Comparison of ENCODE assay signal across 28 cellular contexts in the genomic region with DNA sequence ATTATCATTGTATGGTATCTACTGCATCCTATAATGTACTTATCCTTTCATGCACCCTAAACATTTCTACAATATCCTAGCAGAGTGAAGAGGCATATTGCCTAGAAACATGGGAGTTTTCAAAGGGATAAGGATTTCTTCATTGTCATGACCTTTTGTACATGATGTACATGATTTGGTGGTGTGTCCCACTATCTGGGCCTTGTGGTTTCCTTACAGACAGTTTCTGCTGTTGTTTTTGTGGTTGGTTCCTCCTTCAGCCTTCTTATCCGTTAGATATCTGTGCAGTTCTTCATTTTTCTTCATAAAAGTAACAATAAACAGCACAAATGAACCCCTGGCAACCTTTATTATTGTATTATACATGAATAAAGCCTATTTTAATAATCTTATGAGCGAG.
DNase-seq lines count a peak whose midpoint lies in the region; ATAC-seq lines count a peak whose summit lies in the region.
"Had no signal": no experiment of that assay in that cellular context is flagged by ENCODE, and none has a peak within 500 bp of the region (broad histone marks: within the 10 kb centered on the region; RNA-seq: fewer than 3 reads in every experiment).

No MANE protein-coding gene starts in this region.

- no peak overlapping the region for H3K4me3 ChIP-seq in aorta (ENCODE audit: low read length in 2 of 2)
- H3K4me3 ChIP-seq: body of pancreas, skin epidermis, thoracic aorta had no signal

- no peak for ATAC-seq in memory B cell (ENCODE audit: low read depth)
- ATAC-seq in aorta (ENCODE audit: low FRiP score), result no peak
- no peak for ATAC-seq in Right ventricle myocardium inferior
- ATAC-seq: body of pancreas; CD8-positive, alpha-beta T cell; effector memory CD8-positive, alpha-beta T cell; esophagus mucosa; HCT116; stimulated activated naive B cell treated with anti-CD40 and anti-IgM and Interleukin-4, amounts not matched to agents 10 μg/mL and 1 μg/mL and 100 μg/mL, for 72 hours had no signal

- H3K36me3 Mint-ChIP-seq in T-helper 2 cell treated with Interferon-gamma antibody and Interleukin-4, amounts not matched to agents 5 μg/mL and 100 μg/mL, for 36 hours (ENCODE audit: low read depth), result no peaks in the 10 kb centered on the region
- H3K36me3 Mint-ChIP-seq in memory B cell, result no peaks in the 10 kb centered on the region
- H3K36me3 Mint-ChIP-seq: activated naive CD8-positive, alpha-beta T cell treated with anti-CD3 and anti-CD28 coated beads for 36 hours; CD8-positive, alpha-beta T cell had no signal

- H3K27me3 ChIP-seq in aorta (ENCODE audit: control insufficient read depth in 1 of 2, insufficient read depth in 2 of 2, low read length in 1 of 2), result no peaks in the 10 kb centered on the region
- H3K27me3 ChIP-seq: body of pancreas had no signal

- H3K4me3 Mint-ChIP-seq in T-helper 2 cell treated with Interferon-gamma antibody and Interleukin-4, amounts not matched to agents 5 μg/mL and 100 μg/mL, for 36 hours, result peak overlapping the region; percentile 25
- no peak overlapping the region for H3K4me3 Mint-ChIP-seq in memory B cell
- H3K4me3 Mint-ChIP-seq: activated naive CD8-positive, alpha-beta T cell treated with anti-CD3 and anti-CD28 coated beads for 36 hours; CD8-positive, alpha-beta T cell; effector memory CD8-positive, alpha-beta T cell; stimulated activated naive B cell treated with anti-CD40 and anti-IgM and Interleukin-4, amounts not matched to agents 10 μg/mL and 1 μg/mL and 100 μg/mL, for 72 hours had no signal

- H3K9me3 Mint-ChIP-seq in T-helper 2 cell treated with Interferon-gamma antibody and Interleukin-4, amounts not matched to agents 5 μg/mL and 100 μg/mL, for 36 hours, result no peaks in the 10 kb centered on the region
- H3K9me3 Mint-ChIP-seq in memory B cell, result no peaks in the 10 kb centered on the region
- H3K9me3 Mint-ChIP-seq: activated naive CD8-positive, alpha-beta T cell treated with anti-CD3 and anti-CD28 coated beads for 36 hours; activated T-helper 2 cell treated with anti-CD3 and anti-CD28 coated beads, Interferon-gamma antibody, Interleukin-2, Interleukin-4, amounts not matched to agents 10 μg/mL and 5 μg/mL and 100 μg/mL, durations not matched to agents 14 hours and 24 hours and 36 hours; CD8-positive, alpha-beta T cell; effector memory CD8-positive, alpha-beta T cell had no signal

- H3K27ac Mint-ChIP-seq in T-helper 2 cell treated with Interferon-gamma antibody and Interleukin-4, amounts not matched to agents 5 μg/mL and 100 μg/mL, for 36 hours, result no peak overlapping the region
- H3K27ac Mint-ChIP-seq in memory B cell, result peak overlapping the region; percentile 59
- H3K27ac Mint-ChIP-seq: activated naive CD8-positive, alpha-beta T cell treated with anti-CD3 and anti-CD28 coated beads for 36 hours; activated T-helper 2 cell treated with anti-CD3 and anti-CD28 coated beads, Interferon-gamma antibody, Interleukin-2, Interleukin-4, amounts not matched to agents 10 μg/mL and 5 μg/mL and 100 μg/mL, durations not matched to agents 14 hours and 24 hours and 36 hours; CD8-positive, alpha-beta T cell; effector memory CD8-positive, alpha-beta T cell; stimulated activated naive B cell treated with anti-CD40 and anti-IgM and Interleukin-4, amounts not matched to agents 10 μg/mL and 1 μg/mL and 100 μg/mL, for 72 hours had no signal

- 92 to 97% methylated on average over 2 of the region's 2 CpGs for WGBS in aorta, 2 donors

- no peak overlapping the region for H3K27ac ChIP-seq in aorta (ENCODE audit: low read depth in 1 of 2, low read length in 2 of 2)
- H3K27ac ChIP-seq: body of pancreas, skin epidermis, thoracic aorta, WERI-Rb-1 had no signal

- intact Hi-C loops in aorta (cut with DNase I) (no loop called here), Right ventricle myocardium inferior (cut with DNase I) (no loop called here)

- H3K4me1 ChIP-seq in aorta (ENCODE audit: control insufficient read depth in 1 of 2, insufficient read depth in 2 of 2, low read length in 2 of 2), result no peaks in the 10 kb centered on the region
- H3K4me1 ChIP-seq: body of pancreas had no signal

- H3K9me3 ChIP-seq in aorta (ENCODE audit: control insufficient read depth, low read length), result no peaks in the 10 kb centered on the region
- H3K9me3 ChIP-seq: body of pancreas, thoracic aorta had no signal

- peaks cover 18% of the 10 kb centered on the region for H3K4me1 Mint-ChIP-seq in T-helper 2 cell treated with Interferon-gamma antibody and Interleukin-4, amounts not matched to agents 5 μg/mL and 100 μg/mL, for 36 hours (ENCODE audit: low read depth)
- peaks cover 16% of the 10 kb centered on the region for H3K4me1 Mint-ChIP-seq in memory B cell

- DNase-seq in GDM1 (lab: John Stamatoyannopoulos, UW) (peak; percentile 22), Kasumi-1 (lab: John Stamatoyannopoulos, UW) (peak; percentile 59 to 71), memory B cell (ENCODE audit: low spot score in 2 of 2) (no peak), HK-2 (ENCODE audit: unreplicated experiment) (no peak), aorta (no peak), Right ventricle myocardium inferior (ENCODE audit: missing footprints) (no peak), anterior cingulate cortex (lab: John Stamatoyannopoulos, UW) (no peak)
- DNase-seq in T-helper 2 cell treated with Interferon-gamma antibody and Interleukin-4, amounts not matched to agents 5 μg/mL and 100 μg/mL, for 36 hours (ENCODE audit: low spot score), result no peak
- DNase-seq: activated CD4-positive, alpha-beta T cell treated with anti-CD3 and anti-CD28 coated beads, Interleukin-2, amount 50 U/mL, for 4 hours; activated CD8-positive, alpha-beta memory T cell treated with anti-CD3 and anti-CD28 coated beads, Interleukin-2, amount 50 U/mL, for 48 hours; activated naive CD8-positive, alpha-beta T cell treated with anti-CD3 and anti-CD28 coated beads for 36 hours; body of pancreas; CD8-positive, alpha-beta T cell; DMS153; effector memory CD8-positive, alpha-beta T cell; mammary epithelial cell; NCI-H1436 treated with DMSO at 0.1 percent for 48 hours; NCI-H524; Right ventricle myocardium superior; stimulated activated CD4-positive, alpha-beta T cell treated with anti-CD3 and anti-CD28 coated beads, Interleukin-2, amount 100 ng/mL, for 24 hours; stimulated activated naive B cell treated with anti-CD40 and anti-IgM and Interleukin-4, amounts not matched to agents 10 μg/mL and 1 μg/mL and 100 μg/mL, for 72 hours; T-helper 1 cell; WERI-Rb-1 had no signal

- H3K27me3 Mint-ChIP-seq in T-helper 2 cell treated with Interferon-gamma antibody and Interleukin-4, amounts not matched to agents 5 μg/mL and 100 μg/mL, for 36 hours (ENCODE audit: low read depth), result peaks cover 36% of the 10 kb centered on the region
- H3K27me3 Mint-ChIP-seq in memory B cell, result no peaks in the 10 kb centered on the region
- H3K27me3 Mint-ChIP-seq: stimulated activated naive B cell treated with anti-CD40 and anti-IgM and Interleukin-4, amounts not matched to agents 10 μg/mL and 1 μg/mL and 100 μg/mL, for 72 hours had no signal

- no peaks in the 10 kb centered on the region for H3K36me3 ChIP-seq in aorta (ENCODE audit: control insufficient read depth in 1 of 2, insufficient read depth in 2 of 2, low read length in 1 of 2)
- H3K36me3 ChIP-seq: thoracic aorta, WERI-Rb-1 had no signal

Comparison
In these comparisons a context has a peak if more than half of its experiments do, and no peak if none do; other contexts are left out.
1. DNase-seq: peak in GDM1 (single experiment) and Kasumi-1 (2 of 2); none in T-helper 2 cell treated with Interferon-gamma antibody and Interleukin-4, amounts not matched to agents 5 μg/mL and 100 μg/mL, for 36 hours (single experiment), memory B cell (0 of 2), HK-2 (single experiment), aorta (0 of 2), Right ventricle myocardium inferior (single experiment) and anterior cingulate cortex (0 of 58).